1 cellular context compared by ENCODE assay signal in genomic region chr14:102774391-102775153, GRCh38.
A peak's percentile ranks its signal among the peaks of the same experiment; 100 is the strongest.
TF ChIP-seq lines count a peak whose summit lies in the region.

No MANE protein-coding gene starts in this region.

TF ChIP-seq in HepG2, 621 proteins besides CTCF, POLR2A, EP300 and RAD21 (continued from another document and continues in another):
- no peak for TF ChIP-seq ZNF318 (CRISPR knock-in tag; IDR thresholded peaks at IDR 0.05)
- no peak for TF ChIP-seq ZNF614 (CRISPR knock-in tag; IDR thresholded peaks at IDR 0.05; ENCODE audit: borderline replicate concordance)
- TF ChIP-seq ZFP36L1 (CRISPR knock-in tag; IDR thresholded peaks at IDR 0.05), result 0 out of 2 replicates have a peak, but pooled peaks have one; percentile 38
- TF ChIP-seq U2AF1 (optimal IDR thresholded peaks at IDR 0.05; ENCODE audit: low read depth, low read length), result no peak
- TF ChIP-seq ZNF333 (CRISPR knock-in tag; IDR thresholded peaks at IDR 0.05; ENCODE audit: borderline replicate concordance), result no peak
- no peak for TF ChIP-seq MAX (IDR thresholded peaks at IDR 0.05)
- no peak for TF ChIP-seq ARID2 (CRISPR knock-in tag; IDR thresholded peaks at IDR 0.05; ENCODE audit: borderline replicate concordance)
- peak; percentile 65 for TF ChIP-seq STAG1 (CRISPR knock-in tag; IDR thresholded peaks at IDR 0.05)
- TF ChIP-seq HNF1B (CRISPR knock-in tag; IDR thresholded peaks at IDR 0.05), result peak; percentile 72
- no peak for TF ChIP-seq RORA (CRISPR knock-in tag; IDR thresholded peaks at IDR 0.05)
- TF ChIP-seq HIVEP1 (CRISPR knock-in tag; IDR thresholded peaks at IDR 0.05), result no peak
- no peak for TF ChIP-seq BATF2 (CRISPR knock-in tag; IDR thresholded peaks at IDR 0.05)
- no peak for TF ChIP-seq ZBTB40 (IDR thresholded peaks at IDR 0.05)
- TF ChIP-seq ZBTB40 (CRISPR knock-in tag; IDR thresholded peaks at IDR 0.05), result no peak
- TF ChIP-seq ZFYVE20 (CRISPR knock-in tag; IDR thresholded peaks at IDR 0.05; ENCODE audit: borderline replicate concordance, low read depth), result no peak
- no peak for TF ChIP-seq ZNF230 (CRISPR knock-in tag; IDR thresholded peaks at IDR 0.05)
- no peak for TF ChIP-seq ARNT (IDR thresholded peaks at IDR 0.05)
- no peak for TF ChIP-seq ZNF556 (CRISPR knock-in tag; IDR thresholded peaks at IDR 0.05; ENCODE audit: borderline replicate concordance)
- TF ChIP-seq ZNF350 (CRISPR knock-in tag; IDR thresholded peaks at IDR 0.05; ENCODE audit: borderline replicate concordance, low read depth), result no peak
- no peak for TF ChIP-seq HIC2 (CRISPR knock-in tag; IDR thresholded peaks at IDR 0.05; ENCODE audit: low read depth)
- no peak for TF ChIP-seq ZBTB8A (CRISPR knock-in tag; IDR thresholded peaks at IDR 0.05; ENCODE audit: borderline replicate concordance, low read depth)
- TF ChIP-seq ZMYM3 (CRISPR knock-in tag; IDR thresholded peaks at IDR 0.05), result no peak
- TF ChIP-seq MIER2 (CRISPR knock-in tag; IDR thresholded peaks at IDR 0.05), result no peak
- TF ChIP-seq ZNF12 (CRISPR knock-in tag; IDR thresholded peaks at IDR 0.05), result no peak
- peak; percentile 89 for TF ChIP-seq RFX1 (IDR thresholded peaks at IDR 0.05)
- TF ChIP-seq AKAP8 (CRISPR knock-in tag; IDR thresholded peaks at IDR 0.05), result no peak
- no peak for TF ChIP-seq DR1 (CRISPR knock-in tag; IDR thresholded peaks at IDR 0.05)
- TF ChIP-seq ZNF841 (CRISPR knock-in tag; IDR thresholded peaks at IDR 0.05; ENCODE audit: borderline replicate concordance), result no peak
- TF ChIP-seq RERE (CRISPR knock-in tag; IDR thresholded peaks at IDR 0.05; ENCODE audit: low read depth), result no peak
